Comparison of ENCODE assay signal across 9 cellular contexts in genomic region chr1:150995896-150996295, GRCh38. TPM values are rescaled to one million over a fixed set of nuclear protein-coding genes. Genes with fewer than 3 reads are reported as not detected.
DNase-seq lines count a peak whose midpoint lies in the region; ATAC-seq and TF ChIP-seq lines count a peak whose summit lies in the region.
"Had no signal": no experiment of that assay in that cellular context is flagged by ENCODE, and none has a peak within 500 bp of the region (broad histone marks: within the 10 kb centered on the region; RNA-seq: fewer than 3 reads in every experiment).

No MANE protein-coding gene starts in this region.

- peak; percentile 70 for DNase-seq in activated effector memory CD4-positive, alpha-beta T cell treated with anti-CD3 and anti-CD28 coated beads, Interleukin-2, amount 50 U/mL, for 16 hours
- DNase-seq in activated effector memory CD4-positive, alpha-beta T cell treated with Interleukin-2 at 50 U/mL for 16 hours: no peak
- DNase-seq in esophagus muscularis mucosa (ENCODE audit: extremely low spot score): no peak
- no peak for DNase-seq in neuronal stem cell (ENCODE audit: low spot score)
- DNase-seq in NCI-H524 treated with DMSO at 0.1 percent for 48 hours (lab: John Stamatoyannopoulos, UW): no peak
- DNase-seq in NCI-H187 treated with DMSO at 0.1 percent for 48 hours (lab: John Stamatoyannopoulos, UW): no peak

- H2BK12ac ChIP-seq in neuronal stem cell (ENCODE audit: low read length): no peak overlapping the region

- peak; percentile 54 for TF ChIP-seq CTCF in SU-DHL-6 (IDR thresholded peaks at IDR 0.05; ENCODE audit: insufficient read depth, low read length, poor library complexity, severe bottlenecking)
- TF ChIP-seq CTCF in esophagus muscularis mucosa (IDR thresholded peaks at IDR 0.05): peak; percentile 74 to 88 (median 81)

- H4K20me1 ChIP-seq in SU-DHL-6 (ENCODE audit: low read depth, low read length): no peaks in the 10 kb centered on the region

- H3K27ac ChIP-seq in SU-DHL-6 (ENCODE audit: low read depth, low read length) (no peak overlapping the region), esophagus muscularis mucosa (replicated peaks in 1 of 4) (peak overlapping the region; percentile 41 to 64 (median 58)), neuronal stem cell (replicated peaks; ENCODE audit: low read length) (no peak overlapping the region)

- intact Hi-C loops in esophagus muscularis mucosa (cut with DNase I): no loop called here

- no peaks in the 10 kb centered on the region for H3K79me2 ChIP-seq in SU-DHL-6 (ENCODE audit: insufficient read depth, low read length)

- H3K4me2 ChIP-seq in SU-DHL-6 (ENCODE audit: low read depth, low read length, poor library complexity, severe bottlenecking) (no peak overlapping the region), neuronal stem cell (ENCODE audit: insufficient read depth, low read length, poor library complexity, severe bottlenecking) (no peak overlapping the region)

- H2BK5ac ChIP-seq in neuronal stem cell (ENCODE audit: low read length): no peak overlapping the region

- H4K91ac ChIP-seq in neuronal stem cell (ENCODE audit: low read depth, low read length, poor library complexity): no peak overlapping the region

- no peak overlapping the region for H2AFZ ChIP-seq in SU-DHL-6 (ENCODE audit: low read depth, low read length, severe bottlenecking)
- peak overlapping the region; percentile 54 for H2AFZ ChIP-seq in neuronal stem cell (ENCODE audit: low read length)

- no peak overlapping the region for H4K8ac ChIP-seq in neuronal stem cell (ENCODE audit: low read depth, low read length)

- H2BK15ac ChIP-seq in neuronal stem cell (ENCODE audit: low read length): no peak overlapping the region

- ATAC-seq in GM18505 (IDR thresholded peaks at IDR 0.05; ENCODE audit: unreplicated experiment): no peak

- no peaks in the 10 kb centered on the region for H3K9me2 ChIP-seq in SU-DHL-6 (replicated peaks; ENCODE audit: insufficient read depth, low read length)

- no peaks in the 10 kb centered on the region for H3K9me3 ChIP-seq in SU-DHL-6 (ENCODE audit: insufficient read depth, low read length)
- no peaks in the 10 kb centered on the region for H3K9me3 ChIP-seq in esophagus muscularis mucosa
- no peaks in the 10 kb centered on the region for H3K9me3 ChIP-seq in neuronal stem cell (replicated peaks in 1 of 2; ENCODE audit: control insufficient read depth in 2 of 2, insufficient read depth in 1 of 2, low read depth in 1 of 2, low read length in 2 of 2)

- 33% methylated on average over 9 of the region's 9 CpGs for WGBS in esophagus muscularis mucosa
- no CpG with 5 or more reads among the region's 9 CpGs for WGBS in neuronal stem cell (ENCODE audit: extremely low coverage in 2 of 2, insufficient read length in 2 of 2, insufficient replicate concordance in 1 of 2), 2 donors

- no peaks in the 10 kb centered on the region for H3F3A ChIP-seq in SU-DHL-6 (ENCODE audit: insufficient read depth)

- H3K4ac ChIP-seq in neuronal stem cell (ENCODE audit: low read length): no peak overlapping the region

- no peak overlapping the region for H3K14ac ChIP-seq in neuronal stem cell (ENCODE audit: low read length)

- no peaks in the 10 kb centered on the region for H3K79me1 ChIP-seq in neuronal stem cell (ENCODE audit: low read depth, low read length)

- TF ChIP-seq POLR2A in esophagus muscularis mucosa (IDR thresholded peaks at IDR 0.05; ENCODE audit: low read depth) (no peak), GM18505 (IDR thresholded peaks at IDR 0.05; ENCODE audit: borderline replicate concordance, extremely low read depth, insufficient read depth, insufficient read length) (no peak)

- H3K36me3 ChIP-seq in SU-DHL-6 (ENCODE audit: low read length) (no peaks in the 10 kb centered on the region), esophagus muscularis mucosa (peaks cover 32 to 45% (median 39%) of the 10 kb centered on the region in 4 donors), neuronal stem cell (replicated peaks in 1 of 2; ENCODE audit: control insufficient read depth in 2 of 2, insufficient read depth in 2 of 2, low read length in 2 of 2) (peaks cover 9 to 23% of the 10 kb centered on the region in 2 donors)

- no peak overlapping the region for H2BK120ac ChIP-seq in neuronal stem cell (ENCODE audit: low read depth, low read length)

- H2AK5ac ChIP-seq in neuronal stem cell (ENCODE audit: low read depth, low read length): no peak overlapping the region

- no peak overlapping the region for H3K4me3 ChIP-seq in SU-DHL-6 (ENCODE audit: insufficient read depth, low read length, poor library complexity, severe bottlenecking)
- peak overlapping the region in 1 of 4 donors; percentile 11 for H3K4me3 ChIP-seq in esophagus muscularis mucosa
- H3K4me3 ChIP-seq in neuronal stem cell (ENCODE audit: low read length in 2 of 2): no peak overlapping the region

- no peak overlapping the region for H3K18ac ChIP-seq in neuronal stem cell (ENCODE audit: low read length)

- TF ChIP-seq EP300 in esophagus muscularis mucosa (IDR thresholded peaks at IDR 0.05): no peak

- H3K9ac ChIP-seq in SU-DHL-6 (ENCODE audit: low read length): no peak overlapping the region
- no peak overlapping the region for H3K9ac ChIP-seq in neuronal stem cell (ENCODE audit: low read depth, low read length, poor library complexity)

- no peak overlapping the region for H3K23ac ChIP-seq in neuronal stem cell (ENCODE audit: low read depth, low read length, poor library complexity)

- H3K4me1 ChIP-seq in esophagus muscularis mucosa: peaks cover 11 to 16% (median 14%) of the 10 kb centered on the region in 4 donors
- H3K4me1 ChIP-seq in neuronal stem cell (ENCODE audit: control insufficient read depth in 2 of 2, insufficient read depth in 1 of 2, low read depth in 1 of 2, low read length in 2 of 2): peaks cover 0 to 2% of the 10 kb centered on the region in 2 donors

- H3K27me3 ChIP-seq in SU-DHL-6 (ENCODE audit: low read length) (no peaks in the 10 kb centered on the region), esophagus muscularis mucosa (no peaks in the 10 kb centered on the region), neuronal stem cell (ENCODE audit: control insufficient read depth in 3 of 3, insufficient read depth in 3 of 3, low read depth in 1 of 3, low read length in 3 of 3) (no peaks in the 10 kb centered on the region)

RNA-seq across cellular contexts. Expression of gene MINDY1, which starts 10.8 kb away (rescaled TPM):
- 10 to 100 TPM; 21.6 to 31.7 (median 27.0) TPM for total RNA-seq in esophagus muscularis mucosa
- polyA plus RNA-seq in neuronal stem cell (2013, experiment 1 of 2): 11.7 TPM
- polyA plus RNA-seq in neuronal stem cell (2013, experiment 2 of 2): 11.9 TPM

RNA-seq across cellular contexts. Expression of gene PRUNE1, which starts 12.4 kb away (rescaled TPM):
- 10 to 100 TPM; 17.4 to 40.7 (median 23.1) TPM for total RNA-seq in esophagus muscularis mucosa
- 28.6 TPM for polyA plus RNA-seq in neuronal stem cell (2013, experiment 1 of 2)
- 28.5 TPM for polyA plus RNA-seq in neuronal stem cell (2013, experiment 2 of 2)

RNA-seq across cellular contexts. Expression of gene ANXA9, which starts 13.8 kb away (rescaled TPM):
- total RNA-seq in esophagus muscularis mucosa: under 1 TPM; 0.13 to 0.42 (median 0.34) TPM
- polyA plus RNA-seq in neuronal stem cell (2013, experiment 1 of 2): 0.39 TPM
- 0.57 TPM for polyA plus RNA-seq in neuronal stem cell (2013, experiment 2 of 2)
- total RNA-seq: activated naive CD4-positive, alpha-beta T cell treated with anti-CD3 and anti-CD28 coated beads, Interleukin-2, amount 50 U/mL, for 72 hours had no signal

RNA-seq across cellular contexts. Expression of gene CERS2, which starts 21.3 kb away (rescaled TPM):
- 100 to 1,000 TPM in 3 of 4 donors, 10 to 100 TPM in 1; 91.8 to 130 (median 117) TPM for total RNA-seq in esophagus muscularis mucosa
- polyA plus RNA-seq in neuronal stem cell (2013, experiment 1 of 2): 162 TPM
- polyA plus RNA-seq in neuronal stem cell (2013, experiment 2 of 2): 165 TPM

RNA-seq across cellular contexts. Expression of gene BNIPL, which starts 40.5 kb away (rescaled TPM):
- total RNA-seq in esophagus muscularis mucosa: under 1 TPM; under 0.01 to 0.17 (median 0.12) TPM
- polyA plus RNA-seq in neuronal stem cell (2013, experiment 1 of 2): 0.40 TPM
- 0.26 TPM for polyA plus RNA-seq in neuronal stem cell (2013, experiment 2 of 2)

Comparison
In these comparisons a context has a peak if more than half of its experiments do, and no peak if none do; other contexts are left out.
1. H3K27ac ChIP-seq: peak in esophagus muscularis mucosa (4 of 4); none in SU-DHL-6 (single experiment) and neuronal stem cell (single experiment).